1 cellular context compared by ENCODE assay signal in the genomic region with DNA sequence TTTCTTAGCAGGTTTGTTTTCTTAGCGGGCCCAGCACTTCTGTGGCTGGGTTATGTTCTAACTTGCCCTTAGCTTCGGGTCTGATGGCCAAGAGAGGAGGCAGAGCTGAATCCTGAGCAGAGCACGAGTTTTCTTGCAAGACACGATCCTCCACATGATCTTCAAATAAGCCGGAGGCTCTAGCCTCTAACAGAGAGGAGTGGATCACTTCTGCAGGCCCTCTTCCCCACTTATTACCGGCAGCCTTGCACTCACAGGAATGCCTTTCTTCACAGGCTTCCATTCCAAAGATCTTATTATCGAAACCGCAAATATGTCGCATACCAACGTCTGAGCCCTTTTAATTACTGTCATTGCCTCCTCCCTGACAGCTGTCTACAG.
TF ChIP-seq lines count a peak whose summit lies in the region.

No MANE protein-coding gene starts in this region.

TF ChIP-seq in HepG2, 621 proteins besides CTCF, POLR2A, EP300 and RAD21:
- TF ChIP-seq KDM4B (CRISPR knock-in tag; IDR thresholded peaks at IDR 0.05) = no peak
- no peak for TF ChIP-seq ZNF567 (CRISPR knock-in tag; IDR thresholded peaks at IDR 0.05; ENCODE audit: borderline replicate concordance)
- TF ChIP-seq TEAD3 (CRISPR knock-in tag; optimal IDR thresholded peaks at IDR 0.05; ENCODE audit: borderline replicate concordance) = peak; percentile 33
- no peak for TF ChIP-seq MBD4 (IDR thresholded peaks at IDR 0.05; ENCODE audit: borderline replicate concordance, low read length)
- TF ChIP-seq ELF3 (CRISPR knock-in tag; IDR thresholded peaks at IDR 0.05) = no peak
- no peak for TF ChIP-seq FOXJ3 (CRISPR knock-in tag; IDR thresholded peaks at IDR 0.05; ENCODE audit: borderline replicate concordance)
- no peak for TF ChIP-seq AHR (CRISPR knock-in tag; IDR thresholded peaks at IDR 0.05)
- TF ChIP-seq HMG20B (CRISPR knock-in tag; conservative IDR thresholded peaks at IDR 0.05) = no peak
- no peak for TF ChIP-seq ZNF263 (CRISPR knock-in tag; IDR thresholded peaks at IDR 0.05)
- TF ChIP-seq IRF2 (CRISPR knock-in tag; IDR thresholded peaks at IDR 0.05) = no peak
- no peak for TF ChIP-seq CREB1 (IDR thresholded peaks at IDR 0.05)
- TF ChIP-seq CREB1 (CRISPR knock-in tag; IDR thresholded peaks at IDR 0.05) = no peak
- TF ChIP-seq FOXC1 (CRISPR knock-in tag; IDR thresholded peaks at IDR 0.05; ENCODE audit: borderline replicate concordance) = no peak
- TF ChIP-seq, protein P1, sequence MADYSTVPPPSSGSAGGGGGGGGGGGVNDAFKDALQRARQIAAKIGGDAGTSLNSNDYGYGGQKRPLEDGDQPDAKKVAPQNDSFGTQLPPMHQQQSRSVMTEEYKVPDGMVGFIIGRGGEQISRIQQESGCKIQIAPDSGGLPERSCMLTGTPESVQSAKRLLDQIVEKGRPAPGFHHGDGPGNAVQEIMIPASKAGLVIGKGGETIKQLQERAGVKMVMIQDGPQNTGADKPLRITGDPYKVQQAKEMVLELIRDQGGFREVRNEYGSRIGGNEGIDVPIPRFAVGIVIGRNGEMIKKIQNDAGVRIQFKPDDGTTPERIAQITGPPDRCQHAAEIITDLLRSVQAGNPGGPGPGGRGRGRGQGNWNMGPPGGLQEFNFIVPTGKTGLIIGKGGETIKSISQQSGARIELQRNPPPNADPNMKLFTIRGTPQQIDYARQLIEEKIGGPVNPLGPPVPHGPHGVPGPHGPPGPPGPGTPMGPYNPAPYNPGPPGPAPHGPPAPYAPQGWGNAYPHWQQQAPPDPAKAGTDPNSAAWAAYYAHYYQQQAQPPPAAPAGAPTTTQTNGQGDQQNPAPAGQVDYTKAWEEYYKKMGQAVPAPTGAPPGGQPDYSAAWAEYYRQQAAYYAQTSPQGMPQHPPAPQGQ (CRISPR knock-in tag; IDR thresholded peaks at IDR 0.05; ENCODE audit: borderline replicate concordance) = no peak
- no peak for TF ChIP-seq ZNF143 (CRISPR knock-in tag; IDR thresholded peaks at IDR 0.05)
- TF ChIP-seq, protein P2, sequence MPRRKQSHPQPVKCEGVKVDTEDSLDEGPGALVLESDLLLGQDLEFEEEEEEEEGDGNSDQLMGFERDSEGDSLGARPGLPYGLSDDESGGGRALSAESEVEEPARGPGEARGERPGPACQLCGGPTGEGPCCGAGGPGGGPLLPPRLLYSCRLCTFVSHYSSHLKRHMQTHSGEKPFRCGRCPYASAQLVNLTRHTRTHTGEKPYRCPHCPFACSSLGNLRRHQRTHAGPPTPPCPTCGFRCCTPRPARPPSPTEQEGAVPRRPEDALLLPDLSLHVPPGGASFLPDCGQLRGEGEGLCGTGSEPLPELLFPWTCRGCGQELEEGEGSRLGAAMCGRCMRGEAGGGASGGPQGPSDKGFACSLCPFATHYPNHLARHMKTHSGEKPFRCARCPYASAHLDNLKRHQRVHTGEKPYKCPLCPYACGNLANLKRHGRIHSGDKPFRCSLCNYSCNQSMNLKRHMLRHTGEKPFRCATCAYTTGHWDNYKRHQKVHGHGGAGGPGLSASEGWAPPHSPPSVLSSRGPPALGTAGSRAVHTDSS (CRISPR knock-in tag; conservative IDR thresholded peaks at IDR 0.05) = no peak
- peak; percentile 4 for TF ChIP-seq XRCC5 (optimal IDR thresholded peaks at IDR 0.05; ENCODE audit: low read length)
- TF ChIP-seq GLI4 (CRISPR knock-in tag; IDR thresholded peaks at IDR 0.05; ENCODE audit: borderline replicate concordance) = no peak
- TF ChIP-seq RNF2 (conservative IDR thresholded peaks at IDR 0.05; ENCODE audit: low read depth) = no peak
- TF ChIP-seq, protein P3, sequence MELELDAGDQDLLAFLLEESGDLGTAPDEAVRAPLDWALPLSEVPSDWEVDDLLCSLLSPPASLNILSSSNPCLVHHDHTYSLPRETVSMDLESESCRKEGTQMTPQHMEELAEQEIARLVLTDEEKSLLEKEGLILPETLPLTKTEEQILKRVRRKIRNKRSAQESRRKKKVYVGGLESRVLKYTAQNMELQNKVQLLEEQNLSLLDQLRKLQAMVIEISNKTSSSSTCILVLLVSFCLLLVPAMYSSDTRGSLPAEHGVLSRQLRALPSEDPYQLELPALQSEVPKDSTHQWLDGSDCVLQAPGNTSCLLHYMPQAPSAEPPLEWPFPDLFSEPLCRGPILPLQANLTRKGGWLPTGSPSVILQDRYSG (CRISPR knock-in tag; IDR thresholded peaks at IDR 0.05) = no peak
- no peak for TF ChIP-seq ZMYM3 (CRISPR knock-in tag; IDR thresholded peaks at IDR 0.05)
- no peak for TF ChIP-seq IKZF4 (CRISPR knock-in tag; IDR thresholded peaks at IDR 0.05; ENCODE audit: borderline replicate concordance, low read depth, not compliant biosample characterization)
- no peak for TF ChIP-seq ISL2 (CRISPR knock-in tag; IDR thresholded peaks at IDR 0.05)
- TF ChIP-seq RBM22 (optimal IDR thresholded peaks at IDR 0.05; ENCODE audit: low read length) = no peak
- TF ChIP-seq, protein P4, sequence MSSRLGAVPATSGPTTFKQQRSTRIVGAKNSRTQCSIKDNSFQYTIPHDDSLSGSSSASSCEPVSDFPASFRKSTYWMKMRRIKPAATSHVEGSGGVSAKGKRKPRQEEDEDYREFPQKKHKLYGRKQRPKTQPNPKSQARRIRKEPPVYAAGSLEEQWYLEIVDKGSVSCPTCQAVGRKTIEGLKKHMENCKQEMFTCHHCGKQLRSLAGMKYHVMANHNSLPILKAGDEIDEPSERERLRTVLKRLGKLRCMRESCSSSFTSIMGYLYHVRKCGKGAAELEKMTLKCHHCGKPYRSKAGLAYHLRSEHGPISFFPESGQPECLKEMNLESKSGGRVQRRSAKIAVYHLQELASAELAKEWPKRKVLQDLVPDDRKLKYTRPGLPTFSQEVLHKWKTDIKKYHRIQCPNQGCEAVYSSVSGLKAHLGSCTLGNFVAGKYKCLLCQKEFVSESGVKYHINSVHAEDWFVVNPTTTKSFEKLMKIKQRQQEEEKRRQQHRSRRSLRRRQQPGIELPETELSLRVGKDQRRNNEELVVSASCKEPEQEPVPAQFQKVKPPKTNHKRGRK (CRISPR knock-in tag; IDR thresholded peaks at IDR 0.05) = no peak
- TF ChIP-seq, protein P5, sequence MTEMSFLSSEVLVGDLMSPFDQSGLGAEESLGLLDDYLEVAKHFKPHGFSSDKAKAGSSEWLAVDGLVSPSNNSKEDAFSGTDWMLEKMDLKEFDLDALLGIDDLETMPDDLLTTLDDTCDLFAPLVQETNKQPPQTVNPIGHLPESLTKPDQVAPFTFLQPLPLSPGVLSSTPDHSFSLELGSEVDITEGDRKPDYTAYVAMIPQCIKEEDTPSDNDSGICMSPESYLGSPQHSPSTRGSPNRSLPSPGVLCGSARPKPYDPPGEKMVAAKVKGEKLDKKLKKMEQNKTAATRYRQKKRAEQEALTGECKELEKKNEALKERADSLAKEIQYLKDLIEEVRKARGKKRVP (CRISPR knock-in tag; IDR thresholded peaks at IDR 0.05) = no peak
- TF ChIP-seq TEAD2 (CRISPR knock-in tag; IDR thresholded peaks at IDR 0.05) = no peak
- no peak for TF ChIP-seq KLF9 (CRISPR knock-in tag; IDR thresholded peaks at IDR 0.05; ENCODE audit: low read depth)
- no peak for TF ChIP-seq CHCHD3 (CRISPR knock-in tag; IDR thresholded peaks at IDR 0.05)
- TF ChIP-seq SMAD9 (CRISPR knock-in tag; IDR thresholded peaks at IDR 0.05) = no peak
- TF ChIP-seq ZNF878 (CRISPR knock-in tag; IDR thresholded peaks at IDR 0.05) = no peak
- no peak for TF ChIP-seq ZNF569 (CRISPR knock-in tag; IDR thresholded peaks at IDR 0.05; ENCODE audit: borderline replicate concordance)
- TF ChIP-seq ATF1 (CRISPR knock-in tag; IDR thresholded peaks at IDR 0.05) = no peak
- TF ChIP-seq, protein P6, sequence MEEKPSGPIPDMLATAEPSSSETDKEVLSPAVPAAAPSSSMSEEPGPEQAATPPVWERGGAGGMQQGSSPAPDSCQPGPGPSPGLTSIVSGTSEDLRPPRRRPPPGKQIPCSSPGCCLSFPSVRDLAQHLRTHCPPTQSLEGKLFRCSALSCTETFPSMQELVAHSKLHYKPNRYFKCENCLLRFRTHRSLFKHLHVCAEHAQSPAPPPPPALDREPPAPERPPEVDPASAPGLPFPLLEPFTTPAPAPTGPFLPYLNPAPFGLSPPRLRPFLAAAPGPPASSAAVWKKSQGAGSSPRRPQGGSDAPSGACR (CRISPR knock-in tag; IDR thresholded peaks at IDR 0.05) = no peak
- TF ChIP-seq, protein P7, sequence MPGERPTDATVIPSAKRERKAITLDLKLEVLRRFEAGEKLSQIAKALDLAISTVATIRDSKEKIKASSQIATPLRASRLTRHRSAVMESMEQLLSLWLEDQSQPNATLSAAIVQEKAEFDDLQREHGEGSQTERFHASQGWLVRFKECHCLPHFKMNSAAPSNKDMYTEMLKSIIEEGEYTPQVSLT (CRISPR knock-in tag; IDR thresholded peaks at IDR 0.05; ENCODE audit: borderline replicate concordance, low read depth) = peak; percentile 42; the same call in 1 of the 2 replicates
- TF ChIP-seq ZFX (CRISPR knock-in tag; IDR thresholded peaks at IDR 0.05; ENCODE audit: low read depth) = peak; percentile 15; the same call in 1 of the 2 replicates
- TF ChIP-seq SIN3B (IDR thresholded peaks at IDR 0.05; ENCODE audit: low read length) = no peak
- TF ChIP-seq ZNF230 (CRISPR knock-in tag; IDR thresholded peaks at IDR 0.05) = no peak
- no peak for TF ChIP-seq TAF1 (CRISPR knock-in tag; IDR thresholded peaks at IDR 0.05)
- no peak for TF ChIP-seq GABPA (IDR thresholded peaks at IDR 0.05; ENCODE audit: low read depth, low read length)
- TF ChIP-seq GABPA (CRISPR knock-in tag; IDR thresholded peaks at IDR 0.05; ENCODE audit: low read depth) = no peak
- TF ChIP-seq RFX3 (CRISPR knock-in tag; IDR thresholded peaks at IDR 0.05) = no peak
- TF ChIP-seq, protein P8, sequence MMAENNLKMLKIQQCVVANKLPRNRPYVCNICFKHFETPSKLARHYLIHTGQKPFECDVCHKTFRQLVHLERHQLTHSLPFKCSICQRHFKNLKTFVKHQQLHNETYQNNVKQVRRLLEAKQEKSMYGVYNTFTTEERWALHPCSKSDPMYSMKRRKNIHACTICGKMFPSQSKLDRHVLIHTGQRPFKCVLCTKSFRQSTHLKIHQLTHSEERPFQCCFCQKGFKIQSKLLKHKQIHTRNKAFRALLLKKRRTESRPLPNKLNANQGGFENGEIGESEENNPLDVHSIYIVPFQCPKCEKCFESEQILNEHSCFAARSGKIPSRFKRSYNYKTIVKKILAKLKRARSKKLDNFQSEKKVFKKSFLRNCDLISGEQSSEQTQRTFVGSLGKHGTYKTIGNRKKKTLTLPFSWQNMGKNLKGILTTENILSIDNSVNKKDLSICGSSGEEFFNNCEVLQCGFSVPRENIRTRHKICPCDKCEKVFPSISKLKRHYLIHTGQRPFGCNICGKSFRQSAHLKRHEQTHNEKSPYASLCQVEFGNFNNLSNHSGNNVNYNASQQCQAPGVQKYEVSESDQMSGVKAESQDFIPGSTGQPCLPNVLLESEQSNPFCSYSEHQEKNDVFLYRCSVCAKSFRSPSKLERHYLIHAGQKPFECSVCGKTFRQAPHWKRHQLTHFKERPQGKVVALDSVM (CRISPR knock-in tag; IDR thresholded peaks at IDR 0.05) = no peak
- TF ChIP-seq, protein P9, sequence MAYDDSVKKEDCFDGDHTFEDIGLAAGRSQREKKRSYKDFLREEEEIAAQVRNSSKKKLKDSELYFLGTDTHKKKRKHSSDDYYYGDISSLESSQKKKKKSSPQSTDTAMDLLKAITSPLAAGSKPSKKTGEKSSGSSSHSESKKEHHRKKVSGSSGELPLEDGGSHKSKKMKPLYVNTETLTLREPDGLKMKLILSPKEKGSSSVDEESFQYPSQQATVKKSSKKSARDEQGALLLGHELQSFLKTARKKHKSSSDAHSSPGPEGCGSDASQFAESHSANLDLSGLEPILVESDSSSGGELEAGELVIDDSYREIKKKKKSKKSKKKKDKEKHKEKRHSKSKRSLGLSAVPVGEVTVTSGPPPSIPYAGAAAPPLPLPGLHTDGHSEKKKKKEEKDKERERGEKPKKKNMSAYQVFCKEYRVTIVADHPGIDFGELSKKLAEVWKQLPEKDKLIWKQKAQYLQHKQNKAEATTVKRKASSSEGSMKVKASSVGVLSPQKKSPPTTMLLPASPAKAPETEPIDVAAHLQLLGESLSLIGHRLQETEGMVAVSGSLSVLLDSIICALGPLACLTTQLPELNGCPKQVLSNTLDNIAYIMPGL (CRISPR knock-in tag; IDR thresholded peaks at IDR 0.05; ENCODE audit: borderline replicate concordance in 1 of 2, low read depth in 1 of 2) = peak in 1 of 2 experiments; percentile 2; a peak in 1 of 4 replicates
TF ChIP-seq in HepG2: peak in this region for 5.
